ENCODE assay signal across 22 cellular contexts in genomic region chrX:132665676-132666075, GRCh38.
"Had no signal": no experiment of that assay in that cellular context is flagged by ENCODE, and none has a peak within 500 bp of the region (broad histone marks: within the 10 kb centered on the region; RNA-seq: fewer than 3 reads in every experiment).

No MANE protein-coding gene starts in this region.

- ATAC-seq: naive thymus-derived CD4-positive, alpha-beta T cell; natural killer cell; pancreas; psoas muscle; right cardiac atrium; right lobe of liver; stimulated activated effector memory CD8-positive, alpha-beta T cell treated with anti-CD3 and anti-CD28 coated beads, Interleukin-12 subunit alpha, Interleukin-12 subunit beta, amount 100 ng/mL, for 72 hours; stimulated activated naive B cell treated with anti-CD40 and anti-IgM and Interleukin-4, amounts not matched to agents 10 μg/mL and 1 μg/mL and 100 μg/mL, for 72 hours; stimulated activated naive CD8-positive, alpha-beta T cell treated with anti-CD3 and anti-CD28 coated beads, Interleukin-15, amount 100 ng/mL, for 72 hours; stimulated activated naive CD8-positive, alpha-beta T cell treated with anti-CD3 and anti-CD28 coated beads, Interleukin-15, Interleukin-2, amounts not matched to agents 100 U/mL and 50 U/mL, for 24 hours; upper lobe of right lung had no signal

- DNase-seq: naive thymus-derived CD4-positive, alpha-beta T cell; natural killer cell; pancreas; psoas muscle; right cardiac atrium; right lobe of liver; sigmoid colon; small intestine; stimulated activated CD4-positive, alpha-beta T cell treated with anti-CD3 and anti-CD28 coated beads, Interleukin-15, amount 100 ng/mL, for 24 hours; stimulated activated CD4-positive, alpha-beta T cell treated with anti-CD3 and anti-CD28 coated beads, Interleukin-2, amount 100 ng/mL, for 24 hours; stimulated activated CD4-positive, alpha-beta T cell treated with anti-CD3 and anti-CD28 coated beads, Interleukin-2, amount 100 ng/mL, for 48 hours; stimulated activated CD4-positive, alpha-beta T cell treated with anti-CD3 and anti-CD28 coated beads, Interleukin-4, amount 100 ng/mL, for 24 hours; stimulated activated naive B cell treated with anti-CD40 and anti-IgM and Interleukin-4, amounts not matched to agents 10 μg/mL and 1 μg/mL and 100 μg/mL, for 72 hours; stimulated activated naive CD8-positive, alpha-beta T cell treated with anti-CD3 and anti-CD28 coated beads, Interleukin-15, amount 100 ng/mL, for 72 hours; stimulated activated naive CD8-positive, alpha-beta T cell treated with anti-CD3 and anti-CD28 coated beads, Interleukin-15, Interleukin-2, amounts not matched to agents 100 U/mL and 50 U/mL, for 24 hours; substantia nigra; testis; tibial artery; transverse colon; upper lobe of right lung; uterus had no signal
